ENCODE assay signal across 2 cellular contexts in genomic region chr2:75607988-75608683, GRCh38.
TF ChIP-seq lines count a peak whose summit lies in the region.

No MANE protein-coding gene starts in this region.

TF ChIP-seq in SK-N-SH, 30 proteins besides CTCF, POLR2A, EP300 and RAD21 (continued from another document):
- TF ChIP-seq, protein P1, sequence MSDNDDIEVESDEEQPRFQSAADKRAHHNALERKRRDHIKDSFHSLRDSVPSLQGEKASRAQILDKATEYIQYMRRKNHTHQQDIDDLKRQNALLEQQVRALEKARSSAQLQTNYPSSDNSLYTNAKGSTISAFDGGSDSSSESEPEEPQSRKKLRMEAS (IDR thresholded peaks at IDR 0.05; ENCODE audit: low read depth): no peak
- TF ChIP-seq RFX5 (IDR thresholded peaks at IDR 0.05; ENCODE audit: low read length) (no peak), MEF2A (IDR thresholded peaks at IDR 0.05; ENCODE audit: borderline replicate concordance, low read depth) (no peak), SMC3 (IDR thresholded peaks at IDR 0.05; ENCODE audit: low read depth, low read length) (no peak), FOSL2 (IDR thresholded peaks at IDR 0.05; ENCODE audit: borderline replicate concordance, low read depth) (no peak), EZH2phosphoT487 (IDR thresholded peaks at IDR 0.05; ENCODE audit: borderline replicate concordance, low read depth) (no peak)

TF ChIP-seq in SK-N-SH treated with all-trans-retinoic acid at 6 μM for 48 hours, 23 proteins besides CTCF, POLR2A, EP300 and RAD21 (continued from another document):
- TF ChIP-seq ARNTL (CRISPR knock-in tag; IDR thresholded peaks at IDR 0.05; ENCODE audit: borderline replicate concordance, low read depth) (no peak), OSR1 (CRISPR knock-in tag; IDR thresholded peaks at IDR 0.05) (no peak)
- TF ChIP-seq, protein P2, sequence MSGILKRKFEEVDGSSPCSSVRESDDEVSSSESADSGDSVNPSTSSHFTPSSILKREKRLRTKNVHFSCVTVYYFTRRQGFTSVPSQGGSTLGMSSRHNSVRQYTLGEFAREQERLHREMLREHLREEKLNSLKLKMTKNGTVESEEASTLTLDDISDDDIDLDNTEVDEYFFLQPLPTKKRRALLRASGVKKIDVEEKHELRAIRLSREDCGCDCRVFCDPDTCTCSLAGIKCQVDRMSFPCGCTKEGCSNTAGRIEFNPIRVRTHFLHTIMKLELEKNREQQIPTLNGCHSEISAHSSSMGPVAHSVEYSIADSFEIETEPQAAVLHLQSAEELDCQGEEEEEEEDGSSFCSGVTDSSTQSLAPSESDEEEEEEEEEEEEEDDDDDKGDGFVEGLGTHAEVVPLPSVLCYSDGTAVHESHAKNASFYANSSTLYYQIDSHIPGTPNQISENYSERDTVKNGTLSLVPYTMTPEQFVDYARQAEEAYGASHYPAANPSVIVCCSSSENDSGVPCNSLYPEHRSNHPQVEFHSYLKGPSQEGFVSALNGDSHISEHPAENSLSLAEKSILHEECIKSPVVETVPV (CRISPR knock-in tag; IDR thresholded peaks at IDR 0.05): no peak
